ENCODE assay signal across 8 cellular contexts in the genomic region with DNA sequence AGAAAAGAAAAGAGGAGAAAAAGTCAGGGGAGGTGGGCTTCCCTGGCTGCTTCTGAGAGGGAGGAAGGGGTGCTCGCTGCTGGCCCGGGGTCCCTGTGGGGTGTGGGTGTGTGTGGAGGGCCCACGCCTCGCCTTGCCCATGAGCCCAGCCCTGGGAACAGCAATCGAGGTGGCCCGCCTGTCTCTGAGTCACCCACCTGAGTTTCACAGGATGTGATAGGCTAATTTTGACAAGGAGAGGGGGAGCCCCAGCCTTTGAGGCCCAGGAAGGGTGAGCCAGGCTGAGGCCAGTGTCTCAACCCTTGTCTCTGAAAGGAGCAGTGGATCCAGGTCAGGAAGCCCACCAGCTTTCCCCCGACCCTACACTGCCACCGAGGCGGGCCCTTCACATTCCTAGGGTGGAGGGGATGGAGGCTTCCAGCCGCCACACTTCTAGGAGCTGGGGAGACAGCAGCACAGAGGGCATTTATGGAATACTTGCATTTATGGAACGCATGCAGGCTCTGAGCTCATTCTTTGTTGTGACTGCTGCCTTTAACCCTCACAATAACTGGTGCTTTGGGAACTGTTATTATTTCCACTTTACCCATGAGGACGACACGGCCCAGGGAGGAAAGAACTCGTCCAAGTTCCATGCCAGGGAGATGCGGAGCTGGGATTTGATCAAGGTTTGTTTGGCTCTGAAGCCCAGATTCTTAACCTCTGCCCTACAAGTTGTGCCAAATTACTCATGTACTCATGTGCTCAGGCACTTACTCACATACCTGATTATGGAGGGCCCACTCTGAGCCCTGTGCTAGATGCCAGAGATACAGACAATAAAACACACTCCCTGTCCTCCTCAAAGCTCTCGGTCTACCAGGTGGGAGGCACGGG.
DNase-seq lines count a peak whose midpoint lies in the region; ATAC-seq and TF ChIP-seq lines count a peak whose summit lies in the region.

No MANE protein-coding gene starts in this region.

- H3K4me1 ChIP-seq in OCI-LY3 (ENCODE audit: low read length) = peaks cover 43% of the 10 kb centered on the region

- TF ChIP-seq CTCF in GM12865 (IDR thresholded peaks at IDR 0.05; ENCODE audit: insufficient read depth, low read depth, low read length, missing control alignments) (no peak), OCI-LY3 (IDR thresholded peaks at IDR 0.05; ENCODE audit: low read depth, low read length) (no peak)

- H3K9ac ChIP-seq in OCI-LY3 (ENCODE audit: low read length) = peak overlapping the region; percentile 64; the same call in 1 of the 2 replicates

- H4K20me1 ChIP-seq in OCI-LY3 (ENCODE audit: insufficient read depth, low read length) = no peaks in the 10 kb centered on the region

- peak overlapping the region; percentile 88 for H3K4me2 ChIP-seq in OCI-LY3 (ENCODE audit: low read length)

- no peaks in the 10 kb centered on the region for H3K36me3 ChIP-seq in OCI-LY3 (replicated peaks; ENCODE audit: low read depth, low read length)

- H2AFZ ChIP-seq in OCI-LY3 (ENCODE audit: low read depth, low read length) = peak overlapping the region; percentile 38; the same call in 1 of the 2 replicates

- no peaks in the 10 kb centered on the region for H3K9me3 ChIP-seq in OCI-LY3 (ENCODE audit: insufficient read depth, low read length)

- no peak overlapping the region for H3K4me3 ChIP-seq in GM12865 (ENCODE audit: low read depth, low read length)
- H3K4me3 ChIP-seq in OCI-LY3 (ENCODE audit: low read length) = peak overlapping the region; percentile 66

- no peaks in the 10 kb centered on the region for H3K27me3 ChIP-seq in OCI-LY3 (ENCODE audit: low read depth, low read length)

- peak overlapping the region; percentile 62 for H3K27ac ChIP-seq in OCI-LY3 (ENCODE audit: low read length)

- no peaks in the 10 kb centered on the region for H3K79me2 ChIP-seq in OCI-LY3 (ENCODE audit: low read length)

- no peak for ATAC-seq in HG02840 (IDR thresholded peaks at IDR 0.05; ENCODE audit: low FRiP score, unreplicated experiment)

- DNase-seq in GM12865 (ENCODE audit: low read depth) (peak; percentile 30), fibroblast of peridontal ligament (ENCODE audit: extremely low read depth) (peak; percentile 39), MV-4-11 (lab: John Stamatoyannopoulos, UW) (no peak), NCI-H510A treated with DMSO at 0.1 percent for 48 hours (lab: John Stamatoyannopoulos, UW) (no peak), putamen (ENCODE audit: low spot score) (no peak)
- DNase-seq in stimulated activated CD4-positive, alpha-beta T cell treated with anti-CD3 and anti-CD28 coated beads, Interleukin-12 subunit alpha, Interleukin-12 subunit beta, amount 100 ng/mL, for 4 hours = peak; percentile 13

Comparison
In these comparisons a context has a peak if more than half of its experiments do, and no peak if none do; other contexts are left out.
1. DNase-seq: peak in GM12865 (single experiment), fibroblast of peridontal ligament (single experiment) and stimulated activated CD4-positive, alpha-beta T cell treated with anti-CD3 and anti-CD28 coated beads, Interleukin-12 subunit alpha, Interleukin-12 subunit beta, amount 100 ng/mL, for 4 hours (single experiment); none in MV-4-11 (single experiment), NCI-H510A treated with DMSO at 0.1 percent for 48 hours (single experiment) and putamen (single experiment).